ENCODE assay signal across 14 cellular contexts in genomic region chr7:121151663-121152344, GRCh38.
"Had no signal": no experiment of that assay in that cellular context is flagged by ENCODE, and none has a peak within 500 bp of the region (broad histone marks: within the 10 kb centered on the region; RNA-seq: fewer than 3 reads in every experiment).

No MANE protein-coding gene starts in this region.

- H3K9me3 ChIP-seq: stomach had no signal

- H3K4me1 Mint-ChIP-seq: activated CD4-positive, alpha-beta T cell treated with anti-CD3 and anti-CD28 coated beads, Interleukin-2, amount 10 ng/mL, durations not matched to agents 24 days and 14 days; activated naive CD8-positive, alpha-beta T cell treated with anti-CD3 and anti-CD28 coated beads, Interleukin-2, amount 10 ng/mL, durations not matched to agents 7 days and 5 days; nephron had no signal

- DNase-seq: activated B cell treated with CpG ODN at 0.5 μM for 24 hours; activated CD4-positive, alpha-beta T cell treated with anti-CD3 and anti-CD28 coated beads, Interleukin-2, amount 10 ng/mL, durations not matched to agents 24 days and 14 days; activated CD8-positive, alpha-beta memory T cell treated with anti-CD3 and anti-CD28 coated beads, Interleukin-2, amount 50 U/mL, for 48 hours; activated naive CD8-positive, alpha-beta T cell treated with anti-CD3 and anti-CD28 coated beads, Interleukin-2, amount 10 ng/mL, durations not matched to agents 7 days and 5 days; anterior cingulate cortex; dorsolateral prefrontal cortex; left ventricle myocardium superior; stimulated activated CD4-positive, alpha-beta T cell treated with anti-CD3 and anti-CD28 coated beads, Interleukin-1b, Interleukin-23, amount 100 ng/mL, for 48 hours; stomach had no signal

- ATAC-seq: left ventricle myocardium superior had no signal

- H3K27ac Mint-ChIP-seq: activated B cell treated with CpG ODN at 0.5 μM for 24 hours; activated CD4-positive, alpha-beta T cell treated with anti-CD3 and anti-CD28 coated beads, Interleukin-2, amount 10 ng/mL, durations not matched to agents 24 days and 14 days; activated naive CD8-positive, alpha-beta T cell treated with anti-CD3 and anti-CD28 coated beads, Interleukin-2, amount 10 ng/mL, durations not matched to agents 7 days and 5 days; activated T-helper 1 cell treated with anti-CD3 and anti-CD28 coated beads, Interleukin-12 subunit alpha, Interleukin-12 subunit beta, Interleukin-2, Interleukin-4 antibody, amounts not matched to agents 30 ng/mL and 10 ng/mL and 1 ng/mL, durations not matched to agents 14 hours and 24 hours and 36 hours; memory B cell; nephron; T-helper 2 cell treated with Interferon-gamma antibody and Interleukin-4, amounts not matched to agents 5 μg/mL and 100 μg/mL, for 36 hours had no signal

- H3K36me3 Mint-ChIP-seq: activated naive CD8-positive, alpha-beta T cell treated with anti-CD3 and anti-CD28 coated beads, Interleukin-2, amount 10 ng/mL, durations not matched to agents 7 days and 5 days had no signal

- H3K4me1 ChIP-seq: stomach had no signal

- H3K4me3 Mint-ChIP-seq: activated B cell treated with CpG ODN at 0.5 μM for 24 hours; activated CD4-positive, alpha-beta T cell treated with anti-CD3 and anti-CD28 coated beads, Interleukin-2, amount 10 ng/mL, durations not matched to agents 24 days and 14 days; activated naive CD8-positive, alpha-beta T cell treated with anti-CD3 and anti-CD28 coated beads, Interleukin-2, amount 10 ng/mL, durations not matched to agents 7 days and 5 days; activated T-helper 1 cell treated with anti-CD3 and anti-CD28 coated beads, Interleukin-12 subunit alpha, Interleukin-12 subunit beta, Interleukin-2, Interleukin-4 antibody, amounts not matched to agents 30 ng/mL and 10 ng/mL and 1 ng/mL, durations not matched to agents 14 hours and 24 hours and 36 hours; memory B cell; nephron; T-helper 2 cell treated with Interferon-gamma antibody and Interleukin-4, amounts not matched to agents 5 μg/mL and 100 μg/mL, for 36 hours had no signal

- H3K27me3 Mint-ChIP-seq: activated B cell treated with CpG ODN at 0.5 μM for 24 hours, memory B cell had no signal

- H3K27ac ChIP-seq: dorsolateral prefrontal cortex, hepatocyte, stomach had no signal

- H3K4me3 ChIP-seq: dorsolateral prefrontal cortex, hepatocyte, stomach had no signal

- H3K27me3 ChIP-seq: hepatocyte, stomach had no signal

- H3K9me3 Mint-ChIP-seq: activated CD4-positive, alpha-beta T cell treated with anti-CD3 and anti-CD28 coated beads, Interleukin-2, amount 10 ng/mL, durations not matched to agents 24 days and 14 days; activated naive CD8-positive, alpha-beta T cell treated with anti-CD3 and anti-CD28 coated beads, Interleukin-2, amount 10 ng/mL, durations not matched to agents 7 days and 5 days; activated T-helper 1 cell treated with anti-CD3 and anti-CD28 coated beads, Interleukin-12 subunit alpha, Interleukin-12 subunit beta, Interleukin-2, Interleukin-4 antibody, amounts not matched to agents 30 ng/mL and 10 ng/mL and 1 ng/mL, durations not matched to agents 14 hours and 24 hours and 36 hours; T-helper 2 cell treated with Interferon-gamma antibody and Interleukin-4, amounts not matched to agents 5 μg/mL and 100 μg/mL, for 36 hours had no signal
